In the genomic region with DNA sequence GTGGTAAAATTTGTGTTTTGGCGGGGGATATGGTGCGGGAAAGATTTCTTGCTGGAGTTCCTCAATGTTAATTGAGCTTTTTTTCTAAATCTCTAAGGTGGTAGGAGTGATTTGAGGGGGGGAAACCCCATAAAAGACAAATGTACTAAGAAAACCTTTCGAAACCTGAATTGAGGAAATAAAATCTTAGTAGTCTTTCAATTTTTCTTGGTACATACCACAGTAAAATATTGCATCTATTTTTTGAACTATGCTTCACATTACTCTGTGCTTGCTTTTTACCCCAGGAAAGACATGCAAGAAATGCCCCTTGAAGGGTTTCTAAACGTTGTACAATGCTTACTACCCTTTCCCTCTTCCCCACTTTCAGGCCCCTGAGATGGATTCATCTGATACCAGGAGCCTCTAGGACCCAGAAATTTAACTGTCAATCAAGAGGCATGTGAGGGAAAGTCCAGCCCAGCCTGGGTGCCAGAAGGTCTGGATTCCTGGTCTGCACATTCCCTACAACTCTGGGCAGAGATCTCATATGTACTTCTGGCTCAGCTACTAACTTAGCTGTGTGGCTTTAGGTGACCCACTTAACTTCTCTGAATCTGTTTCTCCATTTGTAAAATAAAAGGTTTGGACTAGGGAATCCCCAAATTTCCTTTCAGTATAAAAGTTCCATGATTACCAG, we compare ENCODE assay signal across 9 cellular contexts. TPM values are rescaled to one million over a fixed set of nuclear protein-coding genes. Genes with fewer than 3 reads are reported as not detected.
DNase-seq lines count a peak whose midpoint lies in the region; ATAC-seq, FAIRE-seq and TF ChIP-seq lines count a peak whose summit lies in the region.
"Had no signal": no experiment of that assay in that cellular context is flagged by ENCODE, and none has a peak within 500 bp of the region (broad histone marks: within the 10 kb centered on the region; RNA-seq: fewer than 3 reads in every experiment).

No MANE protein-coding gene starts in this region.

- no peak overlapping the region for H3K4me3 ChIP-seq in A549

- TF ChIP-seq RAD21 in A549 (conservative IDR thresholded peaks at IDR 0.05 in 1 of 2, IDR thresholded peaks at IDR 0.05 in 1 of 2), result no peak

- ATAC-seq in A549 (peak; percentile 51 to 74; a peak in 5 of 6 replicates), GM21423 (IDR thresholded peaks at IDR 0.05; ENCODE audit: unreplicated experiment) (peak; percentile 22), WTC11 (peak; percentile 33; the same call in 1 of the 2 replicates), memory B cell (ENCODE audit: low read depth) (peak; percentile 48), HG02610 (IDR thresholded peaks at IDR 0.05; ENCODE audit: unreplicated experiment) (no peak), HG02623 (IDR thresholded peaks at IDR 0.05; ENCODE audit: unreplicated experiment) (no peak)

- no peak for FAIRE-seq in A549 (lab: Jason Lieb, UNC)

- no peak for TF ChIP-seq EP300 in A549 (IDR thresholded peaks at IDR 0.05)

- no peak for TF ChIP-seq CTCF in A549 (IDR thresholded peaks at IDR 0.05)
- TF ChIP-seq CTCF in WTC11 (IDR thresholded peaks at IDR 0.05), result no peak

- CTCF ChIA-PET in A549 (lab: Yijun Ruan, JAX), result interaction anchor here (1.1 to 3.0 kb wide), 4 partner anchors 14 to 120 kb away, joined by 3 to 13 read pairs (median 4); no protein-coding TSS in a partner anchor
- CTCF ChIA-PET in WTC11 (lab: Charles Lee), result no interaction called here

- POLR2A ChIA-PET in A549 (lab: Yijun Ruan, JAX) (no interaction called here), WTC11 (lab: Charles Lee) (no interaction called here)

- peak overlapping the region; percentile 72 for H3K4me2 ChIP-seq in A549

- H3K27ac ChIP-seq in A549, result peak overlapping the region; percentile 66 to 75

- H3K4me3 Mint-ChIP-seq in WTC11 (no peak overlapping the region), memory B cell (peak overlapping the region; percentile 74)

- H3K27me3 Mint-ChIP-seq in WTC11 (ENCODE audit: low read depth) (no peaks in the 10 kb centered on the region), memory B cell (no peaks in the 10 kb centered on the region)

- peaks cover 38% of the 10 kb centered on the region for H3K4me1 ChIP-seq in A549

- no peak overlapping the region for H3K27ac Mint-ChIP-seq in WTC11
- peak overlapping the region; percentile 100 for H3K27ac Mint-ChIP-seq in memory B cell

- H3K4me1 Mint-ChIP-seq in WTC11 (peaks cover 24% of the 10 kb centered on the region), memory B cell (peaks cover 62% of the 10 kb centered on the region)

- no peaks in the 10 kb centered on the region for H3K9me3 Mint-ChIP-seq in WTC11
- H3K9me3 Mint-ChIP-seq in memory B cell, result no peaks in the 10 kb centered on the region

- no peaks in the 10 kb centered on the region for H3K36me3 Mint-ChIP-seq in WTC11
- H3K36me3 Mint-ChIP-seq in memory B cell, result peaks cover 2% of the 10 kb centered on the region

- TF ChIP-seq POLR2A in A549 (IDR thresholded peaks at IDR 0.05; ENCODE audit: low read length), result no peak

- no peaks in the 10 kb centered on the region for H3K9me3 ChIP-seq in A549

- DNase-seq in A549 (ENCODE audit: low read depth in 1 of 2, low spot score in 1 of 2), result peak in 1 of 2 experiments; percentile 37
- no peak for DNase-seq in WTC11 (ENCODE audit: low spot score)
- DNase-seq in memory B cell (ENCODE audit: low spot score in 2 of 2), result peak in 1 of 2 donors; percentile 46
- no peak for DNase-seq in COLO829 (ENCODE audit: low spot score)
- no peak for DNase-seq in NCI-H1105 (lab: John Stamatoyannopoulos, UW)
- DNase-seq: NCI-H187 treated with DMSO at 0.1 percent for 48 hours had no signal

- 50% methylated on average over 4 of the region's 4 CpGs for WGBS in A549 (ENCODE audit: missing lambda C conversion rate)

TF ChIP-seq in A549, 52 proteins besides CTCF, POLR2A, EP300 and RAD21:
- TF ChIP-seq JUNB (IDR thresholded peaks at IDR 0.05) (no peak), ZFP36 (IDR thresholded peaks at IDR 0.05; ENCODE audit: borderline replicate concordance, partially characterized antibody) (peak; percentile 74), KDM1A (IDR thresholded peaks at IDR 0.05; ENCODE audit: low read depth) (peak; percentile 75; the same call in 1 of the 2 replicates), GATA3 (IDR thresholded peaks at IDR 0.05; ENCODE audit: borderline replicate concordance) (no peak; the same call in 1 of the 2 replicates), CBX8 (IDR thresholded peaks at IDR 0.05) (no peak)
- TF ChIP-seq, protein P1, sequence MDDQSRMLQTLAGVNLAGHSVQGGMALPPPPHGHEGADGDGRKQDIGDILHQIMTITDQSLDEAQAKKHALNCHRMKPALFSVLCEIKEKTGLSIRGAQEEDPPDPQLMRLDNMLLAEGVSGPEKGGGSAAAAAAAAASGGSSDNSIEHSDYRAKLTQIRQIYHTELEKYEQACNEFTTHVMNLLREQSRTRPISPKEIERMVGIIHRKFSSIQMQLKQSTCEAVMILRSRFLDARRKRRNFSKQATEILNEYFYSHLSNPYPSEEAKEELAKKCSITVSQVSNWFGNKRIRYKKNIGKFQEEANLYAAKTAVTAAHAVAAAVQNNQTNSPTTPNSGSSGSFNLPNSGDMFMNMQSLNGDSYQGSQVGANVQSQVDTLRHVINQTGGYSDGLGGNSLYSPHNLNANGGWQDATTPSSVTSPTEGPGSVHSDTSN (IDR thresholded peaks at IDR 0.05), result peak; percentile 58; the same call in 1 of the 2 replicates

TF ChIP-seq in WTC11, 78 proteins besides CTCF, POLR2A, EP300 and RAD21:
- TF ChIP-seq ESRRA (CRISPR knock-in tag; IDR thresholded peaks at IDR 0.05; ENCODE audit: borderline replicate concordance), result no peak
- TF ChIP-seq NR1H2 (CRISPR knock-in tag; IDR thresholded peaks at IDR 0.05), result no peak
- TF ChIP-seq, protein P2, sequence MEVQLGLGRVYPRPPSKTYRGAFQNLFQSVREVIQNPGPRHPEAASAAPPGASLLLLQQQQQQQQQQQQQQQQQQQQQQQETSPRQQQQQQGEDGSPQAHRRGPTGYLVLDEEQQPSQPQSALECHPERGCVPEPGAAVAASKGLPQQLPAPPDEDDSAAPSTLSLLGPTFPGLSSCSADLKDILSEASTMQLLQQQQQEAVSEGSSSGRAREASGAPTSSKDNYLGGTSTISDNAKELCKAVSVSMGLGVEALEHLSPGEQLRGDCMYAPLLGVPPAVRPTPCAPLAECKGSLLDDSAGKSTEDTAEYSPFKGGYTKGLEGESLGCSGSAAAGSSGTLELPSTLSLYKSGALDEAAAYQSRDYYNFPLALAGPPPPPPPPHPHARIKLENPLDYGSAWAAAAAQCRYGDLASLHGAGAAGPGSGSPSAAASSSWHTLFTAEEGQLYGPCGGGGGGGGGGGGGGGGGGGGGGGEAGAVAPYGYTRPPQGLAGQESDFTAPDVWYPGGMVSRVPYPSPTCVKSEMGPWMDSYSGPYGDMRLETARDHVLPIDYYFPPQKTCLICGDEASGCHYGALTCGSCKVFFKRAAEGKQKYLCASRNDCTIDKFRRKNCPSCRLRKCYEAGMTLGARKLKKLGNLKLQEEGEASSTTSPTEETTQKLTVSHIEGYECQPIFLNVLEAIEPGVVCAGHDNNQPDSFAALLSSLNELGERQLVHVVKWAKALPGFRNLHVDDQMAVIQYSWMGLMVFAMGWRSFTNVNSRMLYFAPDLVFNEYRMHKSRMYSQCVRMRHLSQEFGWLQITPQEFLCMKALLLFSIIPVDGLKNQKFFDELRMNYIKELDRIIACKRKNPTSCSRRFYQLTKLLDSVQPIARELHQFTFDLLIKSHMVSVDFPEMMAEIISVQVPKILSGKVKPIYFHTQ (CRISPR knock-in tag; IDR thresholded peaks at IDR 0.05), result no peak
- TF ChIP-seq RELA (CRISPR knock-in tag; IDR thresholded peaks at IDR 0.05; ENCODE audit: borderline replicate concordance), result no peak
- no peak for TF ChIP-seq CBFB (CRISPR knock-in tag; IDR thresholded peaks at IDR 0.05; ENCODE audit: low read depth)

RNA-seq across cellular contexts. Expression of a gene that starts 5.8 kb away (rescaled TPM):
- polyA plus RNA-seq in A549 (2011; rRNA removed) (41.9 and 71.4 TPM in 2 replicates), A549 (2017; fragmentation: RNase III; extraction: RNeasy Plus Mini Kit Qiagen cat#74134 plus additional on column Dnase treatment) (35.7 to 49.7 TPM (median 42.7 TPM) in 3 replicates)
- 6.5 and 10.0 TPM in 2 replicates for polyA plus RNA-seq in A549 (2012; cell fraction: cytosol; rRNA removed)
- 3.1 and 6.7 TPM in 2 replicates for polyA plus RNA-seq in A549 (2012; cell fraction: nucleus; rRNA removed)
- polyA minus RNA-seq in A549 (2011; rRNA and poly(A)+ RNA removed), result 15.0 and 16.3 TPM in 2 replicates
- total RNA-seq in WTC11 (2021), result 27.0 to 32.9 TPM (median 32.7 TPM) in 3 replicates

RNA-seq across cellular contexts. Expression of a gene that starts 53.0 kb away (rescaled TPM):
- polyA plus RNA-seq in A549 (2011; rRNA removed), result 73.5 and 83.4 TPM in 2 replicates
- 13.0 and 15.9 TPM in 2 replicates for polyA plus RNA-seq in A549 (2012; cell fraction: cytosol; rRNA removed)
- polyA plus RNA-seq in A549 (2012; cell fraction: nucleus; rRNA removed), result 6.2 and 10.1 TPM in 2 replicates
- polyA plus RNA-seq in A549 (2017; fragmentation: RNase III; extraction: RNeasy Plus Mini Kit Qiagen cat#74134 plus additional on column Dnase treatment), result 57.2 to 64.1 TPM (median 59.6 TPM) in 3 replicates
- polyA minus RNA-seq in A549 (2011; rRNA and poly(A)+ RNA removed), result 9.9 and 10.8 TPM in 2 replicates
- total RNA-seq in WTC11 (2021), result 19.0 to 26.7 TPM (median 23.3 TPM) in 3 replicates

RNA-seq across cellular contexts. Expression of a gene that starts 53.5 kb away (rescaled TPM):
- 32.1 and 33.1 TPM in 2 replicates for polyA plus RNA-seq in A549 (2011; rRNA removed)
- polyA plus RNA-seq in A549 (2012; cell fraction: cytosol; rRNA removed), result 5.2 and 6.1 TPM in 2 replicates
- 2.2 and 4.8 TPM in 2 replicates for polyA plus RNA-seq in A549 (2012; cell fraction: nucleus; rRNA removed)
- polyA plus RNA-seq in A549 (2017; fragmentation: RNase III; extraction: RNeasy Plus Mini Kit Qiagen cat#74134 plus additional on column Dnase treatment), result 17.7 to 20.5 TPM (median 20.3 TPM) in 3 replicates
- 19.7 and 20.9 TPM in 2 replicates for polyA minus RNA-seq in A549 (2011; rRNA and poly(A)+ RNA removed)
- total RNA-seq in WTC11 (2021), result 21.6 to 24.7 TPM (median 23.6 TPM) in 3 replicates

Comparison
In these comparisons a context has a peak if more than half of its experiments do, and no peak if none do; other contexts are left out.
1. ATAC-seq: peak in A549 (2 of 2), GM21423 (single experiment), WTC11 (single experiment) and memory B cell (single experiment); none in HG02610 (single experiment) and HG02623 (single experiment).